In genomic region chr15:93007994-93008393, GRCh38 we compare ENCODE assay signal across 1 cellular context.
TF ChIP-seq lines count a peak whose summit lies in the region.

No MANE protein-coding gene starts in this region.

TF ChIP-seq in WTC11, 78 proteins besides CTCF, POLR2A, EP300 and RAD21 (continued from another document):
- TF ChIP-seq E2F4 (CRISPR knock-in tag; IDR thresholded peaks at IDR 0.05; ENCODE audit: borderline replicate concordance, low read depth) (no peak), PRRX2 (CRISPR knock-in tag; IDR thresholded peaks at IDR 0.05) (no peak), OVOL2 (CRISPR knock-in tag; IDR thresholded peaks at IDR 0.05; ENCODE audit: borderline replicate concordance) (no peak), NFYB (CRISPR knock-in tag; conservative IDR thresholded peaks at IDR 0.05; ENCODE audit: low read depth) (no peak), ZBTB43 (CRISPR knock-in tag; IDR thresholded peaks at IDR 0.05) (no peak), CREM (CRISPR knock-in tag; IDR thresholded peaks at IDR 0.05) (no peak), ZNF396 (CRISPR knock-in tag; IDR thresholded peaks at IDR 0.05; ENCODE audit: borderline replicate concordance) (no peak), AFF4 (CRISPR knock-in tag; IDR thresholded peaks at IDR 0.05; ENCODE audit: borderline replicate concordance) (no peak), NR2C2 (CRISPR knock-in tag; IDR thresholded peaks at IDR 0.05) (no peak)
TF ChIP-seq in WTC11: peak in this region for 0.
